In genomic region chr2:67984600-67984999, GRCh38 we compare ENCODE assay signal across 14 cellular contexts.
DNase-seq lines count a peak whose midpoint lies in the region; ATAC-seq and TF ChIP-seq lines count a peak whose summit lies in the region.
"Had no signal": no experiment of that assay in that cellular context is flagged by ENCODE, and none has a peak within 500 bp of the region (broad histone marks: within the 10 kb centered on the region; RNA-seq: fewer than 3 reads in every experiment).

No MANE protein-coding gene starts in this region.

- H3K27me3 Mint-ChIP-seq in GM23338 (ENCODE audit: insufficient read depth, low read depth, poor library complexity) (no peaks in the 10 kb centered on the region), natural killer cell (ENCODE audit: low read depth in 2 of 2) (peaks cover 13% of the 10 kb centered on the region in 2 donors)

- TF ChIP-seq CTCF in PC-3 (conservative IDR thresholded peaks at IDR 0.05; ENCODE audit: low read depth, low read length) (no peak), foreskin fibroblast (IDR thresholded peaks at IDR 0.05; ENCODE audit: low read depth, low read length) (no peak), GM23338 (conservative IDR thresholded peaks at IDR 0.05; ENCODE audit: low read depth in 2 of 2) (no peak), natural killer cell (IDR thresholded peaks at IDR 0.05) (no peak)

- H3K27me3 ChIP-seq in PC-3 (ENCODE audit: low read length) (no peaks in the 10 kb centered on the region), GM23338 (ENCODE audit: insufficient read depth) (no peaks in the 10 kb centered on the region)

- BruUV-seq in PC-3 (replicated peaks; lab: Mats Ljungman, UMichigan), result no TSS peak

- DNase-seq in PC-3 (peak; percentile 60), dermis blood vessel endothelial cell (peak; percentile 40), foreskin fibroblast (peak; percentile 37 to 52), COLO829 (ENCODE audit: low spot score) (no peak), GM23338 (ENCODE audit: low spot score) (no peak), natural killer cell (no peak)
- DNase-seq: C1 segment of cervical spinal cord; CD8-positive, alpha-beta T cell; DMS 273 treated with DMSO at 0.1 percent for 48 hours; DMS79; GF-D8; H9 had no signal

- no peak overlapping the region for H3K9ac ChIP-seq in PC-3 (ENCODE audit: low read length)

- H4K20me1 ChIP-seq in PC-3 (ENCODE audit: low read length) (no peaks in the 10 kb centered on the region), GM23338 (replicated peaks; ENCODE audit: insufficient read depth) (no peaks in the 10 kb centered on the region)

- intact Hi-C loops in PC-3 (cut with micrococcal nuclease), result no loop called here
- intact Hi-C loops in natural killer cell (cut with micrococcal nuclease), result no loop called here

- no peaks in the 10 kb centered on the region for H3K79me2 ChIP-seq in PC-3 (ENCODE audit: low read length)
- H3K79me2 ChIP-seq in GM23338 (replicated peaks; ENCODE audit: insufficient read depth), result no peaks in the 10 kb centered on the region

- H3K4me2 ChIP-seq in PC-3 (ENCODE audit: low read length) (no peak overlapping the region), GM23338 (no peak overlapping the region)

- H2AFZ ChIP-seq in PC-3 (ENCODE audit: low read length) (peak overlapping the region; percentile 10; the same call in 1 of the 2 replicates), GM23338 (no peak overlapping the region)

- H3K36me3 ChIP-seq in PC-3 (ENCODE audit: low read depth, low read length) (no peaks in the 10 kb centered on the region), GM23338 (ENCODE audit: insufficient read depth) (peaks cover 8% of the 10 kb centered on the region; the same call in 1 of the 2 replicates)

- no peaks in the 10 kb centered on the region for H3F3A ChIP-seq in PC-3 (ENCODE audit: low read length, unreplicated experiment)
- H3F3A ChIP-seq in GM23338 (replicated peaks; ENCODE audit: low read depth), result no peaks in the 10 kb centered on the region

- H3K27ac ChIP-seq in PC-3 (ENCODE audit: low read length) (no peak overlapping the region), GM23338 (ENCODE audit: low read depth) (no peak overlapping the region)

- H3K9me3 Mint-ChIP-seq in GM23338 (peaks cover 7% of the 10 kb centered on the region; the same call in 1 of the 3 replicates), natural killer cell (no peaks in the 10 kb centered on the region)

- ATAC-seq in PC-3, result peak; percentile 90
- no peak for ATAC-seq in HG03521 (IDR thresholded peaks at IDR 0.05; ENCODE audit: unreplicated experiment)
- no peak for ATAC-seq in GM23338
- no peak for ATAC-seq in natural killer cell
- ATAC-seq: CD8-positive, alpha-beta T cell; HCT116 had no signal

- H3K27ac Mint-ChIP-seq in GM23338 (no peak overlapping the region), natural killer cell (no peak overlapping the region)
- H3K27ac Mint-ChIP-seq: CD8-positive, alpha-beta T cell; H9 had no signal

- CTCF ChIA-PET in PC-3 (lab: Charles Lee), result no interaction called here

- peaks cover 8% of the 10 kb centered on the region; the same call in 1 of the 2 replicates for H3K9me3 ChIP-seq in PC-3 (ENCODE audit: low read length)

- peaks cover 11% of the 10 kb centered on the region for H3K4me1 ChIP-seq in PC-3 (ENCODE audit: insufficient read depth, low read length)
- no peaks in the 10 kb centered on the region for H3K4me1 ChIP-seq in GM23338 (ENCODE audit: insufficient read depth)

- POLR2A ChIA-PET in PC-3 (lab: Charles Lee; ENCODE audit: unreplicated experiment), result no interaction called here

- H3K4me1 Mint-ChIP-seq in GM23338 (no peaks in the 10 kb centered on the region), natural killer cell (no peaks in the 10 kb centered on the region)
- H3K4me1 Mint-ChIP-seq: H9 had no signal

- H3K4me3 ChIP-seq in PC-3 (ENCODE audit: low read length) (no peak overlapping the region), foreskin fibroblast (ENCODE audit: low read depth in 1 of 2, low read length in 2 of 2) (no peak overlapping the region), GM23338 (no peak overlapping the region)

- no peaks in the 10 kb centered on the region for H3K9me2 ChIP-seq in PC-3 (replicated peaks; ENCODE audit: low read length)
- H3K9me2 ChIP-seq in GM23338 (ENCODE audit: insufficient read depth), result no peaks in the 10 kb centered on the region

- H3K4me3 Mint-ChIP-seq in GM23338 (no peak overlapping the region), natural killer cell (no peak overlapping the region)
- H3K4me3 Mint-ChIP-seq: CD8-positive, alpha-beta T cell; H9 had no signal

- H3K36me3 Mint-ChIP-seq in GM23338 (ENCODE audit: low read depth) (peaks cover 4% of the 10 kb centered on the region), natural killer cell (no peaks in the 10 kb centered on the region)
- H3K36me3 Mint-ChIP-seq: CD8-positive, alpha-beta T cell had no signal

TF ChIP-seq in GM23338, 12 proteins besides CTCF, POLR2A, EP300 and RAD21 (continues in another document):
- TF ChIP-seq ZNF331 (CRISPR knock-in tag; IDR thresholded peaks at IDR 0.05; ENCODE audit: low read depth), result no peak
- TF ChIP-seq CREB1 (CRISPR knock-in tag; IDR thresholded peaks at IDR 0.05; ENCODE audit: low read depth), result no peak
- no peak for TF ChIP-seq EZH2 (IDR thresholded peaks at IDR 0.05; ENCODE audit: low read depth, unreplicated experiment)
- TF ChIP-seq STAT1 (IDR thresholded peaks at IDR 0.05; ENCODE audit: unreplicated experiment), result no peak
- no peak for TF ChIP-seq ZNF114 (CRISPR knock-in tag; IDR thresholded peaks at IDR 0.05)
- no peak for TF ChIP-seq ZNF462 (CRISPR knock-in tag; IDR thresholded peaks at IDR 0.05)

Comparison
In these comparisons a context has a peak if more than half of its experiments do, and no peak if none do; other contexts are left out.
1. DNase-seq: peak in PC-3 (single experiment), dermis blood vessel endothelial cell (single experiment) and foreskin fibroblast (2 of 2); none in COLO829 (single experiment), GM23338 (single experiment) and natural killer cell (single experiment).